Comparison of ENCODE assay signal across 1 cellular context in the genomic region with DNA sequence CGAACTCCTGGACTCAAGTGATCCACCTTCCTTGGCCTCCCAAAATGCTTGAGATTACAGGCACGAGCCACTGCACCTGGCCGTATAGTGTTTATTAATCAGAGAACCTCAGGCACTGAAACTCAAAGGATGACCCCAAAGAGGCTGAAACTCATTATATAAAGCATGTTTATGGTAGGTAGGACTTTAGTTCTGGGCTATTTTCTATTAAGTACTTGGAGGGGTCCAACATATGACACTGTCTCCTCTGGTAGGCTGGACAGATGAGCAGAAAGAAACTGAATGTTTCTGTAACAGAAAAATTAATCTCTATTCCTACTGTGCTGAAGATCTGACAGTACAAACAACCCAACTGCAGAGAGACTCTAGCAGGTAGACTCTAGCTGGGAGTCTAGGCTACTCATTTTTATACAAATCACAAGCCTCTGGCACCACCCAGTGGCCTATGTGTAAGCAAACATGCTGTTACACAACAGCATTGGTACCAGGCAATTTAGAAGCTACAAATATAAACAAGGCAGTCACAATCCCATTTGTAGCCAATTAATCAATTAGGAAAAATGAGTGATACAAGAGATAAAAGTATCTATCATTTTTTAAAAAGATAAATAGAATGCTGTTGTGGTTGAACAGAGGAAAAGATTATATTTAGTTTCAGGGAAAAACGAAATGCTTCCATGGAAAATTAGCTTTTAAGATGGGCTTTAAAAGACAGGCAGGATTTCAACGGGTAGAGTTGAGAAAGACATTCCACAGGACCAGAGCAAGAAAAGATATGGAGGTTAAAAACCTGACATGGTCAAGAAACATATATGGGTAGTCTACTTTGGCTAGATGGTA.
TF ChIP-seq lines count a peak whose summit lies in the region.

No MANE protein-coding gene starts in this region.

TF ChIP-seq in HEK293, 187 proteins besides CTCF, POLR2A, EP300 and RAD21 (continued from another document):
- TF ChIP-seq, protein P1, sequence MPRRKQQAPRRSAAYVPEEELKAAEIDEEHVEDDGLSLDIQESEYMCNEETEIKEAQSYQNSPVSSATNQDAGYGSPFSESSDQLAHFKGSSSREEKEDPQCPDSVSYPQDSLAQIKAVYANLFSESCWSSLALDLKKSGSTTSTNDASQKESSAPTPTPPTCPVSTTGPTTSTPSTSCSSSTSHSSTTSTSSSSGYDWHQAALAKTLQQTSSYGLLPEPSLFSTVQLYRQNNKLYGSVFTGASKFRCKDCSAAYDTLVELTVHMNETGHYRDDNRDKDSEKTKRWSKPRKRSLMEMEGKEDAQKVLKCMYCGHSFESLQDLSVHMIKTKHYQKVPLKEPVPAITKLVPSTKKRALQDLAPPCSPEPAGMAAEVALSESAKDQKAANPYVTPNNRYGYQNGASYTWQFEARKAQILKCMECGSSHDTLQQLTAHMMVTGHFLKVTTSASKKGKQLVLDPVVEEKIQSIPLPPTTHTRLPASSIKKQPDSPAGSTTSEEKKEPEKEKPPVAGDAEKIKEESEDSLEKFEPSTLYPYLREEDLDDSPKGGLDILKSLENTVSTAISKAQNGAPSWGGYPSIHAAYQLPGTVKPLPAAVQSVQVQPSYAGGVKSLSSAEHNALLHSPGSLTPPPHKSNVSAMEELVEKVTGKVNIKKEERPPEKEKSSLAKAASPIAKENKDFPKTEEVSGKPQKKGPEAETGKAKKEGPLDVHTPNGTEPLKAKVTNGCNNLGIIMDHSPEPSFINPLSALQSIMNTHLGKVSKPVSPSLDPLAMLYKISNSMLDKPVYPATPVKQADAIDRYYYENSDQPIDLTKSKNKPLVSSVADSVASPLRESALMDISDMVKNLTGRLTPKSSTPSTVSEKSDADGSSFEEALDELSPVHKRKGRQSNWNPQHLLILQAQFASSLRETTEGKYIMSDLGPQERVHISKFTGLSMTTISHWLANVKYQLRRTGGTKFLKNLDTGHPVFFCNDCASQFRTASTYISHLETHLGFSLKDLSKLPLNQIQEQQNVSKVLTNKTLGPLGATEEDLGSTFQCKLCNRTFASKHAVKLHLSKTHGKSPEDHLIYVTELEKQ (tag by site-specific recombination; IDR thresholded peaks at IDR 0.05; ENCODE audit: borderline replicate concordance), result no peak
- TF ChIP-seq SCRT2 (tag by site-specific recombination; IDR thresholded peaks at IDR 0.05) (peak; percentile 70), IKZF3 (tag by site-specific recombination; IDR thresholded peaks at IDR 0.05) (0 out of 2 replicates have a peak, but pooled peaks have one; percentile 42), ZNF239 (tag by site-specific recombination; IDR thresholded peaks at IDR 0.05) (no peak), ZNF654 (tag by site-specific recombination; IDR thresholded peaks at IDR 0.05; ENCODE audit: low read depth) (peak; percentile 91), ZNF404 (tag by site-specific recombination; IDR thresholded peaks at IDR 0.05) (no peak), ZNF169 (tag by site-specific recombination; IDR thresholded peaks at IDR 0.05) (no peak), ZBTB7A (tag by site-specific recombination; IDR thresholded peaks at IDR 0.05; ENCODE audit: low read depth) (no peak), SP2 (tag by site-specific recombination; IDR thresholded peaks at IDR 0.05) (no peak), ZNF211 (tag by site-specific recombination; IDR thresholded peaks at IDR 0.05; ENCODE audit: low read depth) (no peak), ZNF394 (tag by site-specific recombination; IDR thresholded peaks at IDR 0.05; ENCODE audit: borderline replicate concordance) (peak; percentile 42; the same call in 1 of the 2 replicates), ZNF623 (tag by site-specific recombination; IDR thresholded peaks at IDR 0.05) (no peak), ZNF2 (tag by site-specific recombination; IDR thresholded peaks at IDR 0.05) (peak; percentile 75; the same call in 1 of the 2 replicates), ZNF530 (tag by site-specific recombination; IDR thresholded peaks at IDR 0.05; ENCODE audit: low read depth) (no peak), KLF1 (tag by site-specific recombination; IDR thresholded peaks at IDR 0.05) (no peak), MEIS1 (CRISPR knock-in tag; IDR thresholded peaks at IDR 0.05; ENCODE audit: borderline replicate concordance) (no peak), ZNF529 (tag by site-specific recombination; IDR thresholded peaks at IDR 0.05; ENCODE audit: insufficient replicate concordance) (no peak), HOXA7 (CRISPR knock-in tag; IDR thresholded peaks at IDR 0.05; ENCODE audit: borderline replicate concordance) (no peak), ZNF660 (tag by site-specific recombination; IDR thresholded peaks at IDR 0.05) (peak; percentile 85), ZNF335 (tag by site-specific recombination; conservative IDR thresholded peaks at IDR 0.05) (no peak)
- TF ChIP-seq, protein P2, sequence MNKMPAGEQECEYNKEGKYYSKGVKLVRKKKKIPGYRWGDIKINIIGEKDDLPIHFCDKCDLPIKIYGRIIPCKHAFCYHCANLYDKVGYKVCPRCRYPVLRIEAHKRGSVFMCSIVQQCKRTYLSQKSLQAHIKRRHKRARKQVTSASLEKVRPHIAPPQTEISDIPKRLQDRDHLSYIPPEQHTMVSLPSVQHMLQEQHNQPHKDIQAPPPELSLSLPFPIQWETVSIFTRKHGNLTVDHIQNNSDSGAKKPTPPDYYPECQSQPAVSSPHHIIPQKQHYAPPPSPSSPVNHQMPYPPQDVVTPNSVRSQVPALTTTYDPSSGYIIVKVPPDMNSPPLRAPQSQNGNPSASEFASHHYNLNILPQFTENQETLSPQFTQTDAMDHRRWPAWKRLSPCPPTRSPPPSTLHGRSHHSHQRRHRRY (tag by site-specific recombination; IDR thresholded peaks at IDR 0.05), result no peak
- TF ChIP-seq, protein P3, sequence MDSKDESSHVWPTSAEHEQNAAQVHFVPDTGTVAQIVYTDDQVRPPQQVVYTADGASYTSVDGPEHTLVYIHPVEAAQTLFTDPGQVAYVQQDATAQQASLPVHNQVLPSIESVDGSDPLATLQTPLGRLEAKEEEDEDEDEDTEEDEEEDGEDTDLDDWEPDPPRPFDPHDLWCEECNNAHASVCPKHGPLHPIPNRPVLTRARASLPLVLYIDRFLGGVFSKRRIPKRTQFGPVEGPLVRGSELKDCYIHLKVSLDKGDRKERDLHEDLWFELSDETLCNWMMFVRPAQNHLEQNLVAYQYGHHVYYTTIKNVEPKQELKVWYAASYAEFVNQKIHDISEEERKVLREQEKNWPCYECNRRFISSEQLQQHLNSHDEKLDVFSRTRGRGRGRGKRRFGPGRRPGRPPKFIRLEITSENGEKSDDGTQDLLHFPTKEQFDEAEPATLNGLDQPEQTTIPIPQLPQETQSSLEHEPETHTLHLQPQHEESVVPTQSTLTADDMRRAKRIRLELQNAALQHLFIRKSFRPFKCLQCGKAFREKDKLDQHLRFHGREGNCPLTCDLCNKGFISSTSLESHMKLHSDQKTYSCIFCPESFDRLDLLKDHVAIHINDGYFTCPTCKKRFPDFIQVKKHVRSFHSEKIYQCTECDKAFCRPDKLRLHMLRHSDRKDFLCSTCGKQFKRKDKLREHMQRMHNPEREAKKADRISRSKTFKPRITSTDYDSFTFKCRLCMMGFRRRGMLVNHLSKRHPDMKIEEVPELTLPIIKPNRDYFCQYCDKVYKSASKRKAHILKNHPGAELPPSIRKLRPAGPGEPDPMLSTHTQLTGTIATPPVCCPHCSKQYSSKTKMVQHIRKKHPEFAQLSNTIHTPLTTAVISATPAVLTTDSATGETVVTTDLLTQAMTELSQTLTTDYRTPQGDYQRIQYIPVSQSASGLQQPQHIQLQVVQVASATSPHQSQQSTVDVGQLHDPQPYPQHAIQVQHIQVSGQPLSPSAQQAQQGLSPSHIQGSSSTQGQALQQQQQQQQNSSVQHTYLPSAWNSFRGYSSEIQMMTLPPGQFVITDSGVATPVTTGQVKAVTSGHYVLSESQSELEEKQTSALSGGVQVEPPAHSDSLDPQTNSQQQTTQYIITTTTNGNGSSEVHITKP (tag by site-specific recombination; IDR thresholded peaks at IDR 0.05), result no peak
